Comparison of ENCODE assay signal across 10 cellular contexts in genomic region chr15:70390723-70391122, GRCh38.
"Had no signal": no experiment of that assay in that cellular context is flagged by ENCODE, and none has a peak within 500 bp of the region (broad histone marks: within the 10 kb centered on the region; RNA-seq: fewer than 3 reads in every experiment).

No MANE protein-coding gene starts in this region.

- H2AFZ ChIP-seq: GM23248 had no signal

- H3K4me2 ChIP-seq: KMS-11 had no signal

- ATAC-seq: HCT116 had no signal

- H3K4me3 ChIP-seq: GM23248, HAP-1 had no signal

- H3K36me3 ChIP-seq: HAP-1 had no signal

- H3K4me1 ChIP-seq: HAP-1 had no signal

- H3K9ac ChIP-seq: GM23248, KMS-11 had no signal

- DNase-seq: GM23248, GOT3, H7, IMR-90, Karpas-422, KBM-7 had no signal

- H3K27ac ChIP-seq: GM23248, HL-60, KMS-11 had no signal
